In genomic region chr1:205709059-205709398, GRCh38 we compare ENCODE assay signal across 2 cellular contexts.
TF ChIP-seq lines count a peak whose summit lies in the region.

No MANE protein-coding gene starts in this region.

TF ChIP-seq in SK-N-SH treated with all-trans-retinoic acid at 6 μM for 48 hours, 23 proteins besides CTCF, POLR2A, EP300 and RAD21 (continued from another document):
- TF ChIP-seq TSHZ2 (CRISPR knock-in tag; IDR thresholded peaks at IDR 0.05), result no peak
- TF ChIP-seq ZNF565 (CRISPR knock-in tag; conservative IDR thresholded peaks at IDR 0.05; ENCODE audit: low read depth), result no peak
- TF ChIP-seq, protein P1, sequence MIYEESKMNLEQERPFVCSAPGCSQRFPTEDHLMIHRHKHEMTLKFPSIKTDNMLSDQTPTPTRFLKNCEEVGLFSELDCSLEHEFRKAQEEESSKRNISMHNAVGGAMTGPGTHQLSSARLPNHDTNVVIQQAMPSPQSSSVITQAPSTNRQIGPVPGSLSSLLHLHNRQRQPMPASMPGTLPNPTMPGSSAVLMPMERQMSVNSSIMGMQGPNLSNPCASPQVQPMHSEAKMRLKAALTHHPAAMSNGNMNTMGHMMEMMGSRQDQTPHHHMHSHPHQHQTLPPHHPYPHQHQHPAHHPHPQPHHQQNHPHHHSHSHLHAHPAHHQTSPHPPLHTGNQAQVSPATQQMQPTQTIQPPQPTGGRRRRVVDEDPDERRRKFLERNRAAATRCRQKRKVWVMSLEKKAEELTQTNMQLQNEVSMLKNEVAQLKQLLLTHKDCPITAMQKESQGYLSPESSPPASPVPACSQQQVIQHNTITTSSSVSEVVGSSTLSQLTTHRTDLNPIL (CRISPR knock-in tag; IDR thresholded peaks at IDR 0.05; ENCODE audit: low read depth), result no peak
- no peak for TF ChIP-seq OSR1 (CRISPR knock-in tag; IDR thresholded peaks at IDR 0.05)
- no peak for TF ChIP-seq CSRNP3 (CRISPR knock-in tag; IDR thresholded peaks at IDR 0.05)
- no peak for TF ChIP-seq ZNF8 (CRISPR knock-in tag; IDR thresholded peaks at IDR 0.05)
- TF ChIP-seq BACH2 (CRISPR knock-in tag; IDR thresholded peaks at IDR 0.05; ENCODE audit: borderline replicate concordance), result no peak
- TF ChIP-seq PPARA (CRISPR knock-in tag; IDR thresholded peaks at IDR 0.05; ENCODE audit: borderline replicate concordance), result no peak
- TF ChIP-seq, protein P2, sequence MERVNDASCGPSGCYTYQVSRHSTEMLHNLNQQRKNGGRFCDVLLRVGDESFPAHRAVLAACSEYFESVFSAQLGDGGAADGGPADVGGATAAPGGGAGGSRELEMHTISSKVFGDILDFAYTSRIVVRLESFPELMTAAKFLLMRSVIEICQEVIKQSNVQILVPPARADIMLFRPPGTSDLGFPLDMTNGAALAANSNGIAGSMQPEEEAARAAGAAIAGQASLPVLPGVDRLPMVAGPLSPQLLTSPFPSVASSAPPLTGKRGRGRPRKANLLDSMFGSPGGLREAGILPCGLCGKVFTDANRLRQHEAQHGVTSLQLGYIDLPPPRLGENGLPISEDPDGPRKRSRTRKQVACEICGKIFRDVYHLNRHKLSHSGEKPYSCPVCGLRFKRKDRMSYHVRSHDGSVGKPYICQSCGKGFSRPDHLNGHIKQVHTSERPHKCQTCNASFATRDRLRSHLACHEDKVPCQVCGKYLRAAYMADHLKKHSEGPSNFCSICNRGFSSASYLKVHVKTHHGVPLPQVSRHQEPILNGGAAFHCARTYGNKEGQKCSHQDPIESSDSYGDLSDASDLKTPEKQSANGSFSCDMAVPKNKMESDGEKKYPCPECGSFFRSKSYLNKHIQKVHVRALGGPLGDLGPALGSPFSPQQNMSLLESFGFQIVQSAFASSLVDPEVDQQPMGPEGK (CRISPR knock-in tag; IDR thresholded peaks at IDR 0.05; ENCODE audit: borderline replicate concordance), result no peak
- TF ChIP-seq, protein P3, sequence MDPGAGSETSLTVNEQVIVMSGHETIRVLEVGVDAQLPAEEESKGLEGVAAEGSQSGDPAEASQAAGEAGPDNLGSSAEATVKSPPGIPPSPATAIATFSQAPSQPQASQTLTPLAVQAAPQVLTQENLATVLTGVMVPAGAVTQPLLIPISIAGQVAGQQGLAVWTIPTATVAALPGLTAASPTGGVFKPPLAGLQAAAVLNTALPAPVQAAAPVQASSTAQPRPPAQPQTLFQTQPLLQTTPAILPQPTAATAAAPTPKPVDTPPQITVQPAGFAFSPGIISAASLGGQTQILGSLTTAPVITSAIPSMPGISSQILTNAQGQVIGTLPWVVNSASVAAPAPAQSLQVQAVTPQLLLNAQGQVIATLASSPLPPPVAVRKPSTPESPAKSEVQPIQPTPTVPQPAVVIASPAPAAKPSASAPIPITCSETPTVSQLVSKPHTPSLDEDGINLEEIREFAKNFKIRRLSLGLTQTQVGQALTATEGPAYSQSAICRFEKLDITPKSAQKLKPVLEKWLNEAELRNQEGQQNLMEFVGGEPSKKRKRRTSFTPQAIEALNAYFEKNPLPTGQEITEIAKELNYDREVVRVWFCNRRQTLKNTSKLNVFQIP (CRISPR knock-in tag; IDR thresholded peaks at IDR 0.05; ENCODE audit: borderline replicate concordance, low read depth), result no peak
- no peak for TF ChIP-seq ZFP30 (CRISPR knock-in tag; IDR thresholded peaks at IDR 0.05)

TF ChIP-seq in SK-N-SH, 30 proteins besides CTCF, POLR2A, EP300 and RAD21 (continued from another document):
- no peak for TF ChIP-seq REST (IDR thresholded peaks at IDR 0.05; ENCODE audit: low read depth, low read length)
- TF ChIP-seq GABPA (IDR thresholded peaks at IDR 0.05; ENCODE audit: low read depth), result no peak
- TF ChIP-seq MXI1 (IDR thresholded peaks at IDR 0.05; ENCODE audit: low read depth, low read length), result no peak
- TF ChIP-seq MAX (IDR thresholded peaks at IDR 0.05; ENCODE audit: low read depth), result no peak
- TF ChIP-seq FOXJ3 (CRISPR knock-in tag; IDR thresholded peaks at IDR 0.05), result no peak
- no peak for TF ChIP-seq POLR2AphosphoS5 (IDR thresholded peaks at IDR 0.05; ENCODE audit: low read depth, low read length)
- TF ChIP-seq EZH2phosphoT487 (IDR thresholded peaks at IDR 0.05; ENCODE audit: borderline replicate concordance, low read depth), result no peak
- no peak for TF ChIP-seq CHD2 (IDR thresholded peaks at IDR 0.05; ENCODE audit: low read length, partially characterized antibody)
- TF ChIP-seq TAF1 (IDR thresholded peaks at IDR 0.05; ENCODE audit: borderline replicate concordance, low read depth, low read length), result no peak
- TF ChIP-seq FOSL2 (IDR thresholded peaks at IDR 0.05; ENCODE audit: borderline replicate concordance, low read depth), result no peak
- TF ChIP-seq, protein P4, sequence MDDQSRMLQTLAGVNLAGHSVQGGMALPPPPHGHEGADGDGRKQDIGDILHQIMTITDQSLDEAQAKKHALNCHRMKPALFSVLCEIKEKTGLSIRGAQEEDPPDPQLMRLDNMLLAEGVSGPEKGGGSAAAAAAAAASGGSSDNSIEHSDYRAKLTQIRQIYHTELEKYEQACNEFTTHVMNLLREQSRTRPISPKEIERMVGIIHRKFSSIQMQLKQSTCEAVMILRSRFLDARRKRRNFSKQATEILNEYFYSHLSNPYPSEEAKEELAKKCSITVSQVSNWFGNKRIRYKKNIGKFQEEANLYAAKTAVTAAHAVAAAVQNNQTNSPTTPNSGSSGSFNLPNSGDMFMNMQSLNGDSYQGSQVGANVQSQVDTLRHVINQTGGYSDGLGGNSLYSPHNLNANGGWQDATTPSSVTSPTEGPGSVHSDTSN (IDR thresholded peaks at IDR 0.05), result no peak
- no peak for TF ChIP-seq TCF12 (IDR thresholded peaks at IDR 0.05)
- TF ChIP-seq RCOR1 (IDR thresholded peaks at IDR 0.05; ENCODE audit: low read length), result no peak
